Comparison of ENCODE assay signal across 15 cellular contexts in genomic region chr13:91318886-91319285, GRCh38.
"Had no signal": no experiment of that assay in that cellular context is flagged by ENCODE, and none has a peak within 500 bp of the region (broad histone marks: within the 10 kb centered on the region; RNA-seq: fewer than 3 reads in every experiment).

No MANE protein-coding gene starts in this region.

- H3K79me2 ChIP-seq: hepatocyte had no signal

- H3K4me1 Mint-ChIP-seq: brain had no signal

- DNase-seq: activated CD4-positive, alpha-beta T cell treated with anti-CD3 and anti-CD28 coated beads, Interleukin-2, amount 50 U/mL, for 4 hours; activated CD4-positive, CD25-positive, alpha-beta regulatory T cell treated with anti-CD3 and anti-CD28 coated beads, Interleukin-2, amount 50 U/mL, for 72 hours; activated T-cell treated with anti-CD3 and anti-CD28 coated beads, Interleukin-2, amount 50 U/mL, for 1 hour; amniotic stem cell; cortex of kidney; kidney glomerular epithelial cell; nephron progenitor cell; stimulated activated CD4-positive, alpha-beta T cell treated with anti-CD3 and anti-CD28 coated beads, Interleukin-12 subunit alpha, Interleukin-12 subunit beta, amount 100 ng/mL, for 4 hours; stimulated activated naive CD4-positive, alpha-beta T cell; substantia nigra; transverse colon had no signal

- H2AFZ ChIP-seq: hepatocyte had no signal

- H3K4me1 ChIP-seq: transverse colon had no signal

- ATAC-seq: activated naive CD4-positive, alpha-beta T cell treated with anti-CD3 and anti-CD28 coated beads, Interleukin-2, amount 50 U/mL, for 72 hours had no signal

- H3K27me3 ChIP-seq: hepatocyte had no signal

- H3K4me2 ChIP-seq: hepatocyte had no signal

- H3K27ac ChIP-seq: hepatocyte, transverse colon had no signal

- H3K9me3 Mint-ChIP-seq: activated naive CD4-positive, alpha-beta T cell treated with anti-CD3 and anti-CD28 coated beads, Interleukin-2, amount 50 U/mL, for 72 hours; brain; central memory CD8-positive, alpha-beta T cell; nephron progenitor cell had no signal

- H3K27ac Mint-ChIP-seq: activated naive CD4-positive, alpha-beta T cell treated with anti-CD3 and anti-CD28 coated beads, Interleukin-2, amount 50 U/mL, for 72 hours; brain; nephron progenitor cell had no signal

- H3K4me3 ChIP-seq: hepatocyte, transverse colon had no signal

- H3K4me3 Mint-ChIP-seq: brain; central memory CD8-positive, alpha-beta T cell; nephron progenitor cell had no signal

- H3K9me3 ChIP-seq: transverse colon had no signal

- H3K36me3 Mint-ChIP-seq: activated naive CD4-positive, alpha-beta T cell treated with anti-CD3 and anti-CD28 coated beads, Interleukin-2, amount 50 U/mL, for 72 hours; brain had no signal

- H3K36me3 ChIP-seq: transverse colon had no signal
